In genomic region chr1:244445320-244446181, GRCh38 we compare ENCODE assay signal across 8 cellular contexts. TPM values are rescaled to one million over a fixed set of nuclear protein-coding genes. Genes with fewer than 3 reads are reported as not detected.
A peak's percentile ranks its signal among the peaks of the same experiment; 100 is the strongest.
DNase-seq lines count a peak whose midpoint lies in the region; ATAC-seq, FAIRE-seq and TF ChIP-seq lines count a peak whose summit lies in the region.

No MANE protein-coding gene starts in this region.

- no peak for TF ChIP-seq EP300 in gastroesophageal sphincter (IDR thresholded peaks at IDR 0.05)

- H3K79me2 ChIP-seq in GM23338 (replicated peaks; ENCODE audit: insufficient read depth) = peaks cover 100% of the 10 kb centered on the region

- H3K9me3 ChIP-seq in gastroesophageal sphincter (no peaks in the 10 kb centered on the region), small intestine (ENCODE audit: control insufficient read depth, low read depth) (no peaks in the 10 kb centered on the region)

- FAIRE-seq in small intestine (lab: Jason Lieb, UNC) = no peak

- H3F3A ChIP-seq in GM23338 (replicated peaks; ENCODE audit: low read depth) = no peaks in the 10 kb centered on the region

- H3K9me2 ChIP-seq in GM23338 (ENCODE audit: insufficient read depth) = no peaks in the 10 kb centered on the region

- H3K4me1 ChIP-seq in GM23338 (ENCODE audit: insufficient read depth) (peaks cover 65% of the 10 kb centered on the region), gastroesophageal sphincter (peaks cover 28 to 83% (median 38%) of the 10 kb centered on the region in 3 donors), small intestine (ENCODE audit: control insufficient read depth in 2 of 2, insufficient read depth in 1 of 2, low read depth in 1 of 2, low read length in 1 of 2) (peaks cover 4 to 11% of the 10 kb centered on the region in 2 donors)

- H3K27ac ChIP-seq in GM23338 (ENCODE audit: low read depth) = peak overlapping the region; percentile 0
- H3K27ac ChIP-seq in gastroesophageal sphincter = peak overlapping the region; percentile 75 to 96 (median 92)
- peak overlapping the region; percentile 24 to 63 for H3K27ac ChIP-seq in small intestine (ENCODE audit: low read depth in 1 of 2, low read length in 1 of 2)

- no peaks in the 10 kb centered on the region for H3K27me3 ChIP-seq in GM23338 (ENCODE audit: insufficient read depth)
- H3K27me3 ChIP-seq in gastroesophageal sphincter = no peaks in the 10 kb centered on the region
- no peaks in the 10 kb centered on the region for H3K27me3 ChIP-seq in small intestine (ENCODE audit: control insufficient read depth in 2 of 2, insufficient read depth in 2 of 2, low read length in 2 of 2)

- peak overlapping the region; percentile 60; the same call in 1 of the 2 replicates for H3K27ac Mint-ChIP-seq in GM23338
- H3K27ac Mint-ChIP-seq in WTC11 = peak overlapping the region; percentile 94

- H3K4me3 ChIP-seq in GM23338 = no peak overlapping the region
- H3K4me3 ChIP-seq in gastroesophageal sphincter = no peak overlapping the region
- no peak overlapping the region for H3K4me3 ChIP-seq in small intestine (ENCODE audit: low read depth in 1 of 2, low read length in 2 of 2)

- WGBS in gastroesophageal sphincter (ENCODE audit: low coverage in 1 of 2), 2 donors = 10 to 15% methylated on average over 2 of the region's 2 CpGs
- WGBS in small intestine, 3 donors = 63 to 77% (median 68%) methylated on average over 2 of the region's 2 CpGs

- no peaks in the 10 kb centered on the region for H3K9me3 Mint-ChIP-seq in GM23338
- H3K9me3 Mint-ChIP-seq in WTC11 = no peaks in the 10 kb centered on the region

- H3K36me3 ChIP-seq in GM23338 (ENCODE audit: insufficient read depth) = no peaks in the 10 kb centered on the region; the same call in 1 of the 2 replicates
- no peaks in the 10 kb centered on the region for H3K36me3 ChIP-seq in gastroesophageal sphincter
- H3K36me3 ChIP-seq in small intestine (ENCODE audit: control insufficient read depth in 2 of 2, insufficient read depth in 2 of 2, low read length in 2 of 2) = no peaks in the 10 kb centered on the region

- no peak overlapping the region for H2AFZ ChIP-seq in GM23338

- TF ChIP-seq CTCF in GM23338 (conservative IDR thresholded peaks at IDR 0.05; ENCODE audit: low read depth in 2 of 2) (no peak), WTC11 (IDR thresholded peaks at IDR 0.05) (no peak), gastroesophageal sphincter (IDR thresholded peaks at IDR 0.05) (no peak)

- CTCF ChIA-PET in WTC11 (lab: Charles Lee) = no interaction called here

- H3K4me2 ChIP-seq in GM23338 = peak overlapping the region; percentile 16; the same call in 1 of the 2 replicates

- POLR2A ChIA-PET in WTC11 (lab: Charles Lee) = interaction anchor here (0.8 kb wide), 1 partner anchor 16 kb away, joined by 4 read pairs; the partner anchor contains the start of gene CATSPERE

- no peak for TF ChIP-seq POLR2A in gastroesophageal sphincter (IDR thresholded peaks at IDR 0.05)

- H4K20me1 ChIP-seq in GM23338 (replicated peaks; ENCODE audit: insufficient read depth) = peaks cover 5% of the 10 kb centered on the region; the same call in 1 of the 2 replicates

- DNase-seq in GM23338 (ENCODE audit: low spot score) = no peak
- DNase-seq in WTC11 (ENCODE audit: low spot score) = no peak
- peak; percentile 30 for DNase-seq in small intestine

- H3K4me3 Mint-ChIP-seq in GM23338 (no peak overlapping the region; the same call in 2 of the 3 replicates), WTC11 (no peak overlapping the region; the same call in 1 of the 2 replicates)

- H3K4me1 Mint-ChIP-seq in GM23338 = peaks cover 54% of the 10 kb centered on the region
- H3K4me1 Mint-ChIP-seq in WTC11 = peaks cover 61% of the 10 kb centered on the region

- ATAC-seq in GM23338 (no peak), WTC11 (no peak; the same call in 1 of the 2 replicates), gastroesophageal sphincter (no peak), GM21723 (IDR thresholded peaks at IDR 0.05; ENCODE audit: unreplicated experiment) (no peak), HG03159 (IDR thresholded peaks at IDR 0.05; ENCODE audit: unreplicated experiment) (no peak), HG02588 (IDR thresholded peaks at IDR 0.05; ENCODE audit: unreplicated experiment) (no peak), HG03378 (IDR thresholded peaks at IDR 0.05; ENCODE audit: unreplicated experiment) (no peak)

- H3K36me3 Mint-ChIP-seq in GM23338 (ENCODE audit: low read depth) (peaks cover 14% of the 10 kb centered on the region; the same call in 2 of the 3 replicates), WTC11 (peaks cover 6% of the 10 kb centered on the region)

- H3K27me3 Mint-ChIP-seq in GM23338 (ENCODE audit: insufficient read depth, low read depth, poor library complexity) (peaks cover 2% of the 10 kb centered on the region), WTC11 (ENCODE audit: low read depth) (no peaks in the 10 kb centered on the region)

TF ChIP-seq in GM23338, 12 proteins besides CTCF, POLR2A, EP300 and RAD21 (continues in another document):
- TF ChIP-seq JUNB (IDR thresholded peaks at IDR 0.05; ENCODE audit: unreplicated experiment) = no peak

TF ChIP-seq in WTC11, 78 proteins besides CTCF, POLR2A, EP300 and RAD21 (continues in another document):
- TF ChIP-seq ATF6 (CRISPR knock-in tag; IDR thresholded peaks at IDR 0.05) (no peak), MYBL2 (CRISPR knock-in tag; IDR thresholded peaks at IDR 0.05) (no peak), KAT7 (CRISPR knock-in tag; IDR thresholded peaks at IDR 0.05; ENCODE audit: borderline replicate concordance) (no peak), EMX1 (CRISPR knock-in tag; IDR thresholded peaks at IDR 0.05) (no peak), ZBTB21 (CRISPR knock-in tag; IDR thresholded peaks at IDR 0.05; ENCODE audit: borderline replicate concordance) (no peak), OVOL2 (CRISPR knock-in tag; IDR thresholded peaks at IDR 0.05; ENCODE audit: borderline replicate concordance) (no peak), ZNF416 (CRISPR knock-in tag; IDR thresholded peaks at IDR 0.05) (no peak), ZNF671 (CRISPR knock-in tag; IDR thresholded peaks at IDR 0.05) (no peak), ZNF425 (CRISPR knock-in tag; conservative IDR thresholded peaks at IDR 0.05) (no peak), SMAD4 (CRISPR knock-in tag; IDR thresholded peaks at IDR 0.05) (no peak), ATF3 (CRISPR knock-in tag; conservative IDR thresholded peaks at IDR 0.05) (no peak), HMGA2 (CRISPR knock-in tag; IDR thresholded peaks at IDR 0.05) (no peak), ZNF138 (CRISPR knock-in tag; conservative IDR thresholded peaks at IDR 0.05) (no peak), GRHL2 (CRISPR knock-in tag; IDR thresholded peaks at IDR 0.05; ENCODE audit: insufficient replicate concordance, severe bottlenecking) (no peak), ZNF396 (CRISPR knock-in tag; IDR thresholded peaks at IDR 0.05; ENCODE audit: borderline replicate concordance) (no peak), CREM (CRISPR knock-in tag; IDR thresholded peaks at IDR 0.05) (no peak)

RNA-seq across cellular contexts. Expression of gene ADSS2, which starts 6.2 kb away (rescaled TPM):
- 93.9 and 101 TPM in 2 replicates for total RNA-seq in GM23338 (2014; rRNA removed; shearing (Covaris generic))
- polyA plus RNA-seq in GM23338 (2016; fragmentation: Nextera tagmentation; extraction: Ambion mirVana) = 53.1 and 55.1 TPM in 2 replicates
- total RNA-seq in WTC11 (2021) = 72.4 to 82.8 TPM (median 73.4 TPM) in 3 replicates
- 10 to 100 TPM; 28.9 to 59.0 (median 47.1) TPM for total RNA-seq in gastroesophageal sphincter
- 10 to 100 TPM; 18.1 to 29.0 (median 25.0) TPM for polyA plus RNA-seq in small intestine

RNA-seq across cellular contexts. Expression of gene CATSPERE, which starts 15.5 kb away (rescaled TPM):
- not detected in 2 replicates for total RNA-seq in GM23338 (2014; rRNA removed; shearing (Covaris generic))
- polyA plus RNA-seq in GM23338 (2016; fragmentation: Nextera tagmentation; extraction: Ambion mirVana) = 0.70 TPM in 1 of 2 replicates, not detected in the other
- total RNA-seq in WTC11 (2021) = 0.30 to 0.66 TPM (median 0.46 TPM) in 3 replicates
- total RNA-seq in gastroesophageal sphincter = 1 to 10 TPM; 1.2 to 2.7 (median 2.3) TPM
- under 1 TPM in 1 of 3 donors, not detected in 2; 0.19 TPM for polyA plus RNA-seq in small intestine

Comparison
In these comparisons a context has a peak if more than half of its experiments do, and no peak if none do; other contexts are left out.
1. H3K27ac ChIP-seq: peak in every context shown above with its lines; median percentile 92 in gastroesophageal sphincter; 44 in small intestine; 0 in GM23338.